ENCODE assay signal across 9 cellular contexts in the genomic region with DNA sequence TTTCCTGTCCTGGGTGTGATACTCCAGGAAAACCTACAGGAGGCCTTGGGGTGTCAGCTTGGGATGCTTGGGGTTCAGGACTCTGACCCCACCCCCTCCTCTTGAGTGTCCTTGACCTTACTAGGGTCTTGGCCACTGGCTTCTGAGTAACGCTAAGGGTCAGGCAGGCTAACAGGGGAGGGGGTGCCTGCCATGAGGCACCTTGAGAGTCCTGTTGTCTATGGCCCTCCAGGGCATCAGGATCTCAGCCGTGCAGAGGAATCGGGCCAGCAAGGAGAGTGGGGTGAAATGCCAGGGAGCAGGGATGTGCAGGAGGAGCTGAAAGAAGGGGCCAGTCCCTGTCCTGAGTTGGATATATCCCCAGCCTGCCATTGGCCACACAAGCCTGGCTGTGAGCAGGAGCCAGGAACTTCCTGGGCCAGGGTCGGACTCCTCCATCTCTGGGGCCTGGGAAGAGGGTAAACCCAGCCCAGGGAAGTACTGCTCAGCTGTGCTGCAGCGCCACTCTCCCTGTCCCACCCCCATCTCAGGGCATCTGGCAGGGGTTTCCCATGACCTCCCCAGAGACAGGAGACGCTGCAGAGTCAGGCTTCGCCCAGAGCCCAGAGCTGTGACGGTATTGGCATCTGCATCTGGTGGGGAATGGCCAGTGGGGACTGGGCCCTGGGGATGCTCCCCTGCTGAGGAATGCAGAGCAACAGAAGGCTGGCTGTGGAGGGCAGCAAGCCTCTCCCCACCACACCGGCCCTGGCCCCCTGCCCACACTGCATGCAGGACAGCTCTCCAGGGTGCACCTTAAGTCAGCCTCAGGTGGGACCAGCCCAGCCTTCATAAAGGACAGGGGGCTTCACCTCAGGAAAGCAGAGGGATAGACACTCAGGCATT. TPM values are rescaled to one million over a fixed set of nuclear protein-coding genes. Genes with fewer than 3 reads are reported as not detected.
DNase-seq lines count a peak whose midpoint lies in the region; ATAC-seq and TF ChIP-seq lines count a peak whose summit lies in the region.
"Had no signal": no experiment of that assay in that cellular context is flagged by ENCODE, and none has a peak within 500 bp of the region (broad histone marks: within the 10 kb centered on the region; RNA-seq: fewer than 3 reads in every experiment).

No MANE protein-coding gene starts in this region.

- no peaks in the 10 kb centered on the region for H3K79me2 ChIP-seq in GM23248 (ENCODE audit: insufficient read depth)

- H3K27me3 ChIP-seq in brain microvascular endothelial cell (replicated peaks) (no peaks in the 10 kb centered on the region), GM23248 (replicated peaks; ENCODE audit: insufficient read depth) (peaks cover 17% of the 10 kb centered on the region)

- H3K9me3 Mint-ChIP-seq in activated T-helper 2 cell treated with anti-CD3 and anti-CD28 coated beads, Interferon-gamma antibody, Interleukin-2, Interleukin-4, amounts not matched to agents 10 μg/mL and 5 μg/mL and 100 μg/mL, durations not matched to agents 14 hours and 24 hours and 36 hours: no peaks in the 10 kb centered on the region
- no peaks in the 10 kb centered on the region for H3K9me3 Mint-ChIP-seq in neural crest cell

- H3K4me2 ChIP-seq in GM23248 (ENCODE audit: unreplicated experiment): no peak overlapping the region

- H3K27ac ChIP-seq in brain microvascular endothelial cell (no peak overlapping the region), GM23248 (no peak overlapping the region)

- H3F3A ChIP-seq in GM23248 (ENCODE audit: insufficient read depth): no peaks in the 10 kb centered on the region

- no peak for TF ChIP-seq CTCF in neural crest cell (conservative IDR thresholded peaks at IDR 0.05)
- no peak for TF ChIP-seq CTCF in brain microvascular endothelial cell (IDR thresholded peaks at IDR 0.05; ENCODE audit: low read depth, low read length, missing control alignments)

- no peaks in the 10 kb centered on the region for H3K9me2 ChIP-seq in GM23248 (ENCODE audit: insufficient read depth)

- 71 to 75% methylated on average over 9 of the region's 9 CpGs for WGBS in GM23248 (ENCODE audit: low coverage in 1 of 2, low lambda C conversion rate in 2 of 2, missing lambda C conversion rate in 2 of 2), 2 experiments

- H3K27ac Mint-ChIP-seq in activated T-helper 2 cell treated with anti-CD3 and anti-CD28 coated beads, Interferon-gamma antibody, Interleukin-2, Interleukin-4, amounts not matched to agents 10 μg/mL and 5 μg/mL and 100 μg/mL, durations not matched to agents 14 hours and 24 hours and 36 hours: peak overlapping the region; percentile 80
- H3K27ac Mint-ChIP-seq in neural crest cell (ENCODE audit: unreplicated experiment): peak overlapping the region; percentile 64

- H3K4me3 Mint-ChIP-seq in activated T-helper 2 cell treated with anti-CD3 and anti-CD28 coated beads, Interferon-gamma antibody, Interleukin-2, Interleukin-4, amounts not matched to agents 10 μg/mL and 5 μg/mL and 100 μg/mL, durations not matched to agents 14 hours and 24 hours and 36 hours (ENCODE audit: low read depth): no peak overlapping the region
- H3K4me3 Mint-ChIP-seq in neural crest cell: peak overlapping the region; percentile 31

- H3K27me3 Mint-ChIP-seq in activated T-helper 2 cell treated with anti-CD3 and anti-CD28 coated beads, Interferon-gamma antibody, Interleukin-2, Interleukin-4, amounts not matched to agents 10 μg/mL and 5 μg/mL and 100 μg/mL, durations not matched to agents 14 hours and 24 hours and 36 hours (ENCODE audit: low read depth): no peaks in the 10 kb centered on the region
- no peaks in the 10 kb centered on the region for H3K27me3 Mint-ChIP-seq in neural crest cell (ENCODE audit: low read depth)

- no peak overlapping the region for H3K4me3 ChIP-seq in brain microvascular endothelial cell (ENCODE audit: low read depth, low read length)
- no peak overlapping the region for H3K4me3 ChIP-seq in GM23248

- intact Hi-C loops in activated T-helper 2 cell treated with anti-CD3 and anti-CD28 coated beads, Interferon-gamma antibody, Interleukin-2, Interleukin-4, amounts not matched to agents 10 μg/mL and 5 μg/mL and 100 μg/mL, durations not matched to agents 14 hours and 24 hours and 36 hours (cut with micrococcal nuclease): loop anchor here (5.0 kb wide), 2 partner anchors 345 to 1145 kb away; partner anchors contain the start of gene PTPN7

- H3K4me1 ChIP-seq in GM23248 (ENCODE audit: insufficient read depth): no peaks in the 10 kb centered on the region

- H3K9me3 ChIP-seq in GM23248 (ENCODE audit: low read depth): no peaks in the 10 kb centered on the region

- in situ Hi-C loops in brain microvascular endothelial cell (cut with HindIII; ENCODE audit: low pct_ligation_motif_present, low sequenced_read_pairs): no loop called here
- in situ Hi-C loops in GM23248 (cut with MboI): no loop called here

- no peaks in the 10 kb centered on the region for H4K20me1 ChIP-seq in GM23248 (ENCODE audit: insufficient read depth)

- ATAC-seq in GM18502 (IDR thresholded peaks at IDR 0.05; ENCODE audit: poor library complexity, unreplicated experiment) (peak; percentile 27), HG02763 (IDR thresholded peaks at IDR 0.05; ENCODE audit: unreplicated experiment) (peak; percentile 30), GM19452 (IDR thresholded peaks at IDR 0.05; ENCODE audit: unreplicated experiment) (no peak)

- no peaks in the 10 kb centered on the region for H3K36me3 ChIP-seq in brain microvascular endothelial cell (replicated peaks)
- no peaks in the 10 kb centered on the region for H3K36me3 ChIP-seq in GM23248 (ENCODE audit: low read depth)

- H3K4me1 Mint-ChIP-seq in activated T-helper 2 cell treated with anti-CD3 and anti-CD28 coated beads, Interferon-gamma antibody, Interleukin-2, Interleukin-4, amounts not matched to agents 10 μg/mL and 5 μg/mL and 100 μg/mL, durations not matched to agents 14 hours and 24 hours and 36 hours (ENCODE audit: low read depth): peaks cover 80% of the 10 kb centered on the region
- peaks cover 62% of the 10 kb centered on the region for H3K4me1 Mint-ChIP-seq in neural crest cell

- peaks cover 12% of the 10 kb centered on the region for H3K36me3 Mint-ChIP-seq in activated T-helper 2 cell treated with anti-CD3 and anti-CD28 coated beads, Interferon-gamma antibody, Interleukin-2, Interleukin-4, amounts not matched to agents 10 μg/mL and 5 μg/mL and 100 μg/mL, durations not matched to agents 14 hours and 24 hours and 36 hours (ENCODE audit: low read depth)
- no peaks in the 10 kb centered on the region for H3K36me3 Mint-ChIP-seq in neural crest cell (ENCODE audit: low read depth)

- H3K9ac ChIP-seq in GM23248: no peak overlapping the region

- no peak for DNase-seq in activated T-helper 2 cell treated with anti-CD3 and anti-CD28 coated beads, Interferon-gamma antibody, Interleukin-2, Interleukin-4, amounts not matched to agents 10 μg/mL and 5 μg/mL and 100 μg/mL, durations not matched to agents 14 hours and 24 hours and 36 hours (ENCODE audit: low spot score)
- DNase-seq in neural crest cell (ENCODE audit: low read depth, low spot score) (no peak), brain microvascular endothelial cell (no peak), GM23248 (no peak)
- no peak for DNase-seq in activated effector memory CD4-positive, alpha-beta T cell treated with Interleukin-2 at 50 U/mL for 16 hours
- DNase-seq: stimulated activated CD4-positive, alpha-beta T cell treated with anti-CD3 and anti-CD28 coated beads, Interleukin-2, amount 100 ng/mL, for 48 hours had no signal

- H2AFZ ChIP-seq in GM23248: no peak overlapping the region

RNA-seq across cellular contexts. Expression of gene KIF21B, which starts 6.3 kb away (rescaled TPM):
- total RNA-seq in activated T-helper 2 cell treated with anti-CD3 and anti-CD28 coated beads, Interferon-gamma antibody, Interleukin-2, Interleukin-4, amounts not matched to agents 10 μg/mL and 5 μg/mL and 100 μg/mL, durations not matched to agents 14 hours and 24 hours and 36 hours: 50.4 and 53.2 TPM in 2 replicates
- total RNA-seq in neural crest cell: 28.1 and 28.9 TPM in 2 replicates
- under 0.01 TPM in 1 of 2 replicates, not detected in the other for total RNA-seq in GM23248 (2014; rRNA removed; shearing (Covaris generic))
- polyA plus RNA-seq in GM23248 (2016; fragmentation: Nextera tagmentation; extraction: Ambion mirVana): 0.03 and 0.04 TPM in 2 replicates

Comparison
In these comparisons a context has a peak if more than half of its experiments do, and no peak if none do; other contexts are left out.
1. RNA of gene KIF21B, which starts 6.3 kb away (total RNA-seq): 50.4 to 53.2 TPM in activated T-helper 2 cell treated with anti-CD3 and anti-CD28 coated beads, Interferon-gamma antibody, Interleukin-2, Interleukin-4, amounts not matched to agents 10 μg/mL and 5 μg/mL and 100 μg/mL, durations not matched to agents 14 hours and 24 hours and 36 hours and 28.1 to 28.9 TPM in neural crest cell; under 0.01 TPM in GM23248; every median in the first group is over 10 times any median in the second.